8 cellular contexts compared by ENCODE assay signal in genomic region chr17:38509008-38509771, GRCh38.
DNase-seq lines count a peak whose midpoint lies in the region; ATAC-seq and TF ChIP-seq lines count a peak whose summit lies in the region.

No MANE protein-coding gene starts in this region.

- peaks cover 6% of the 10 kb centered on the region for H3K4me1 Mint-ChIP-seq in activated CD4-positive, alpha-beta T cell treated with anti-CD3 and anti-CD28 coated beads, Interleukin-2, amount 10 ng/mL, durations not matched to agents 24 days and 14 days

- H3K4me3 ChIP-seq in DOHH2 (ENCODE audit: low read length) (no peak overlapping the region), MG63 (no peak overlapping the region), colonic mucosa (no peak overlapping the region)

- H3K27me3 ChIP-seq in DOHH2 (ENCODE audit: control insufficient read depth, low read length), result peaks cover 6% of the 10 kb centered on the region; the same call in 1 of the 2 replicates
- no peaks in the 10 kb centered on the region for H3K27me3 ChIP-seq in MG63
- H3K27me3 ChIP-seq in colonic mucosa, result peaks cover 22% of the 10 kb centered on the region

- no peaks in the 10 kb centered on the region; the same call in 1 of the 2 replicates for H4K20me1 ChIP-seq in DOHH2 (ENCODE audit: control insufficient read depth, insufficient read depth, low read depth, low read length)

- H3F3A ChIP-seq in DOHH2 (ENCODE audit: control insufficient read depth, insufficient read depth), result no peaks in the 10 kb centered on the region

- DNase-seq in MG63 (peak; percentile 60), colonic mucosa (peak; percentile 74), left lobe of liver (ENCODE audit: low spot score) (peak; percentile 48), COLO829 (ENCODE audit: low spot score) (no peak)
- peak; percentile 90 for DNase-seq in activated CD4-positive, alpha-beta T cell treated with anti-CD3 and anti-CD28 coated beads, Interleukin-2, amount 10 ng/mL, durations not matched to agents 24 days and 14 days
- DNase-seq in stimulated activated CD4-positive, alpha-beta T cell treated with anti-CD3 and anti-CD28 coated beads, Interleukin-4, amount 100 ng/mL, for 48 hours (ENCODE audit: low read depth in 2 of 2), result peak; percentile 76 to 77

- peak; percentile 90 for TF ChIP-seq CTCF in DOHH2 (IDR thresholded peaks at IDR 0.05; ENCODE audit: low read depth, low read length, poor library complexity, severe bottlenecking)
- TF ChIP-seq CTCF in colonic mucosa (IDR thresholded peaks at IDR 0.05), result peak; percentile 57

- ATAC-seq in left lobe of liver (peak; percentile 75), HG02970 (IDR thresholded peaks at IDR 0.05; ENCODE audit: low FRiP score, unreplicated experiment) (no peak)

- H3K9me3 Mint-ChIP-seq in activated CD4-positive, alpha-beta T cell treated with anti-CD3 and anti-CD28 coated beads, Interleukin-2, amount 10 ng/mL, durations not matched to agents 24 days and 14 days, result no peaks in the 10 kb centered on the region

- no peak overlapping the region for H3K4me2 ChIP-seq in DOHH2 (ENCODE audit: low read length)

- H3K9ac ChIP-seq in colonic mucosa (ENCODE audit: low read depth in 2 of 2, low read length in 2 of 2), result no peak overlapping the region

- H3K9me3 ChIP-seq in DOHH2 (ENCODE audit: control insufficient read depth, insufficient read depth, low read length) (no peaks in the 10 kb centered on the region), MG63 (no peaks in the 10 kb centered on the region), colonic mucosa (no peaks in the 10 kb centered on the region)

- peaks cover 42% of the 10 kb centered on the region for H3K27me3 Mint-ChIP-seq in activated CD4-positive, alpha-beta T cell treated with anti-CD3 and anti-CD28 coated beads, Interleukin-2, amount 10 ng/mL, durations not matched to agents 24 days and 14 days

- H3K27ac Mint-ChIP-seq in activated CD4-positive, alpha-beta T cell treated with anti-CD3 and anti-CD28 coated beads, Interleukin-2, amount 10 ng/mL, durations not matched to agents 24 days and 14 days, result peak overlapping the region; percentile 60

- peaks cover 3% of the 10 kb centered on the region for H3K36me3 Mint-ChIP-seq in activated CD4-positive, alpha-beta T cell treated with anti-CD3 and anti-CD28 coated beads, Interleukin-2, amount 10 ng/mL, durations not matched to agents 24 days and 14 days (ENCODE audit: low read depth)

- H3K27ac ChIP-seq in DOHH2 (ENCODE audit: low read depth, low read length) (no peak overlapping the region), colonic mucosa (no peak overlapping the region)

- no peaks in the 10 kb centered on the region for H3K36me3 ChIP-seq in DOHH2 (ENCODE audit: control insufficient read depth, low read length)
- peaks cover 49% of the 10 kb centered on the region for H3K36me3 ChIP-seq in MG63
- H3K36me3 ChIP-seq in colonic mucosa, result no peaks in the 10 kb centered on the region

- peak overlapping the region; percentile 84 for H3K4me3 Mint-ChIP-seq in activated CD4-positive, alpha-beta T cell treated with anti-CD3 and anti-CD28 coated beads, Interleukin-2, amount 10 ng/mL, durations not matched to agents 24 days and 14 days

- H3K79me2 ChIP-seq in DOHH2 (ENCODE audit: control insufficient read depth, low read length), result no peaks in the 10 kb centered on the region

- no peaks in the 10 kb centered on the region for H3K9me2 ChIP-seq in DOHH2 (replicated peaks; ENCODE audit: control insufficient read depth, low read length)

- H3K4me1 ChIP-seq in DOHH2 (ENCODE audit: control insufficient read depth, low read length) (no peaks in the 10 kb centered on the region), colonic mucosa (no peaks in the 10 kb centered on the region)

- intact Hi-C loops in activated CD4-positive, alpha-beta T cell treated with anti-CD3 and anti-CD28 coated beads, Interleukin-2, amount 10 ng/mL, durations not matched to agents 24 days and 14 days (cut with micrococcal nuclease), result no loop called here
- intact Hi-C loops in colonic mucosa (cut with DNase I), result no loop called here
